1 cellular context compared by ENCODE assay signal in genomic region chr4:77734928-77735327, GRCh38.
TF ChIP-seq lines count a peak whose summit lies in the region.

No MANE protein-coding gene starts in this region.

TF ChIP-seq in K562, 482 proteins besides CTCF, POLR2A, EP300 and RAD21 (continued from another document and continues in another):
- TF ChIP-seq ZNF518B (CRISPR knock-in tag; IDR thresholded peaks at IDR 0.05): no peak
- TF ChIP-seq CBX3 (IDR thresholded peaks at IDR 0.05; ENCODE audit: borderline replicate concordance in 1 of 2, low read length in 2 of 2): no peak
- TF ChIP-seq ZMIZ1 (IDR thresholded peaks at IDR 0.05; ENCODE audit: low read depth in 2 of 2, low read length in 2 of 2): no peak
- TF ChIP-seq HDAC2 (IDR thresholded peaks at IDR 0.05): peak; percentile 40; the same call in 1 of the 2 replicates
- TF ChIP-seq THRB (CRISPR knock-in tag; conservative IDR thresholded peaks at IDR 0.05): no peak
- TF ChIP-seq NR2C2 (CRISPR knock-in tag; IDR thresholded peaks at IDR 0.05): no peak
- TF ChIP-seq NR2C2 (tag; IDR thresholded peaks at IDR 0.05): 0 out of 2 replicates have a peak, but pooled peaks have one; percentile 15
- TF ChIP-seq ZEB2 (IDR thresholded peaks at IDR 0.05): peak; percentile 66
- peak; percentile 52; the same call in 1 of the 2 replicates for TF ChIP-seq MYNN (IDR thresholded peaks at IDR 0.05)
- TF ChIP-seq MYNN (CRISPR knock-in tag; IDR thresholded peaks at IDR 0.05): no peak
- no peak for TF ChIP-seq CHD4 (IDR thresholded peaks at IDR 0.05; ENCODE audit: insufficient read depth, insufficient replicate concordance, low read depth, low read length, poor library complexity, severe bottlenecking)
- TF ChIP-seq GABPB2 (CRISPR knock-in tag; conservative IDR thresholded peaks at IDR 0.05): no peak
- TF ChIP-seq ADNP (tag; IDR thresholded peaks at IDR 0.05): no peak
- no peak for TF ChIP-seq IRF9 (tag; IDR thresholded peaks at IDR 0.05)
- no peak for TF ChIP-seq ZNF3 (CRISPR knock-in tag; IDR thresholded peaks at IDR 0.05)
- peak; percentile 15 to 33; a peak in 2 of 4 replicates for TF ChIP-seq KDM1A (IDR thresholded peaks at IDR 0.05)
- no peak for TF ChIP-seq YY1 (IDR thresholded peaks at IDR 0.05; ENCODE audit: borderline replicate concordance in 1 of 3, control insufficient read depth in 1 of 3, extremely low read depth in 1 of 3, insufficient read depth in 3 of 3, insufficient read length in 1 of 3, insufficient replicate concordance in 2 of 3, low read depth in 1 of 3, low read length in 2 of 3)
- TF ChIP-seq MEF2D (tag; conservative IDR thresholded peaks at IDR 0.05; ENCODE audit: low read depth): no peak
- TF ChIP-seq ARID1B (IDR thresholded peaks at IDR 0.05): peak; percentile 56; the same call in 1 of the 2 replicates
- no peak for TF ChIP-seq MTA1 (IDR thresholded peaks at IDR 0.05; ENCODE audit: borderline replicate concordance)
- no peak for TF ChIP-seq XRCC4 (IDR thresholded peaks at IDR 0.05; ENCODE audit: extremely low read depth, insufficient read depth, insufficient read length)
- TF ChIP-seq HLTF (IDR thresholded peaks at IDR 0.05): no peak
- TF ChIP-seq DPF2 (IDR thresholded peaks at IDR 0.05): peak; percentile 75
- TF ChIP-seq NRF1 (conservative IDR thresholded peaks at IDR 0.05 in 1 of 2, IDR thresholded peaks at IDR 0.05 in 1 of 2): no peak
- TF ChIP-seq SMARCA4 (IDR thresholded peaks at IDR 0.05): peak; percentile 65; the same call in 1 of the 2 replicates
- peak; percentile 68 for TF ChIP-seq ATF3 (IDR thresholded peaks at IDR 0.05)
- TF ChIP-seq ATF3 (CRISPR knock-in tag; conservative IDR thresholded peaks at IDR 0.05): no peak; the same call in 1 of the 2 replicates
- TF ChIP-seq PHF20 (IDR thresholded peaks at IDR 0.05; ENCODE audit: partially characterized antibody): no peak
- no peak for TF ChIP-seq HNRNPH1 (optimal IDR thresholded peaks at IDR 0.05; ENCODE audit: low read depth, low read length)
- no peak for TF ChIP-seq ZNF644 (tag; IDR thresholded peaks at IDR 0.05; ENCODE audit: low read depth)
- no peak for TF ChIP-seq PTBP1 (IDR thresholded peaks at IDR 0.05; ENCODE audit: low read depth, low read length)
- TF ChIP-seq ZNF263 (CRISPR knock-in tag; IDR thresholded peaks at IDR 0.05; ENCODE audit: borderline replicate concordance): peak; percentile 41; the same call in 1 of the 2 replicates
- no peak for TF ChIP-seq FOXA1 (IDR thresholded peaks at IDR 0.05; ENCODE audit: borderline replicate concordance)
- no peak for TF ChIP-seq SRSF3 (IDR thresholded peaks at IDR 0.05; ENCODE audit: insufficient read depth, low read length)
- TF ChIP-seq PKNOX1 (IDR thresholded peaks at IDR 0.05): no peak; the same call in 1 of the 2 replicates
- TF ChIP-seq USF2 (CRISPR knock-in tag; IDR thresholded peaks at IDR 0.05): no peak
- TF ChIP-seq MEF2A (IDR thresholded peaks at IDR 0.05; ENCODE audit: control insufficient read depth, low read depth, low read length): no peak
- no peak for TF ChIP-seq PHF8 (IDR thresholded peaks at IDR 0.05; ENCODE audit: borderline replicate concordance, low read length)
- no peak for TF ChIP-seq ZNF23 (CRISPR knock-in tag; IDR thresholded peaks at IDR 0.05)
- TF ChIP-seq SMARCA5 (IDR thresholded peaks at IDR 0.05): no peak
- TF ChIP-seq CREBBP (IDR thresholded peaks at IDR 0.05; ENCODE audit: low read depth, low read length): no peak
- peak; percentile 73 for TF ChIP-seq CHAMP1 (IDR thresholded peaks at IDR 0.05)
- TF ChIP-seq XRCC3 (IDR thresholded peaks at IDR 0.05): no peak
- no peak for TF ChIP-seq NUFIP1 (IDR thresholded peaks at IDR 0.05; ENCODE audit: partially characterized antibody)
- no peak for TF ChIP-seq PRPF4 (IDR thresholded peaks at IDR 0.05; ENCODE audit: insufficient read depth, low read depth, low read length, poor library complexity, severe bottlenecking)
- no peak for TF ChIP-seq ZNF24 (IDR thresholded peaks at IDR 0.05)
- no peak for TF ChIP-seq PREB (CRISPR knock-in tag; IDR thresholded peaks at IDR 0.05)
